ENCODE assay signal across 8 cellular contexts in the genomic region with DNA sequence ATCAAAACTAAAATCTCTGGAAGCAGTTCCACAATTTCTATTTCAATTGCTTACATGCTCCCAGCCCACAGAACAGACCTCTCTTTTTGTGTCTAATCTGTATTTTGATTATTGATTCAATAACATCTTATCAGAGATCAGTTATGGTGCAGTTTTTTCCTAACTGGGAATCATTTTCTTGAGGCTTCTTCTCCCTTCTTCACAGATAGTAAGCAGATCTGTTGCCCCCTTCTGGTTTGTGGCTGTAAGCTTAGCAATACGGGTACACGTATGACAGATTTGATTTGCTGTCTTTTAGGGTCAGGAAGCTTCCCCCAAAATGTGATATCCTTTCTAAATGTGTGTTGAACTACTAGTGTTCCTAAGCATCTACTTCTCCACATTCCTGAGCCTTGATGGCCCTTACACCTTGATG. TPM values are rescaled to one million over a fixed set of nuclear protein-coding genes. Genes with fewer than 3 reads are reported as not detected.
DNase-seq lines count a peak whose midpoint lies in the region; ATAC-seq, FAIRE-seq and TF ChIP-seq lines count a peak whose summit lies in the region.

No MANE protein-coding gene starts in this region.

- no peaks in the 10 kb centered on the region for H3K27me3 ChIP-seq in A673 (replicated peaks; ENCODE audit: insufficient read depth, low read depth, low read length, poor library complexity)
- no peaks in the 10 kb centered on the region for H3K27me3 ChIP-seq in adrenal gland

- FAIRE-seq in kidney (lab: Jason Lieb, UNC) = no peak

- CTCF ChIA-PET in A673 (lab: Charles Lee) = interaction anchor here (1.0 to 1.3 kb wide), 3 partner anchors 32 to 498 kb away, joined by 3 to 10 read pairs (median 3); no protein-coding TSS in a partner anchor

- ATAC-seq in HG03457 (IDR thresholded peaks at IDR 0.05; ENCODE audit: unreplicated experiment) (no peak), GM18867 (IDR thresholded peaks at IDR 0.05; ENCODE audit: unreplicated experiment) (no peak)

- H3K4me3 ChIP-seq in A673 (ENCODE audit: low read depth, low read length, poor library complexity, severe bottlenecking) (no peak overlapping the region), adrenal gland (no peak overlapping the region), kidney (ENCODE audit: low read length in 2 of 2) (no peak overlapping the region)

- peak; percentile 81 for TF ChIP-seq CTCF in A673 (conservative IDR thresholded peaks at IDR 0.05; ENCODE audit: low read depth, low read length)
- TF ChIP-seq CTCF in adrenal gland (IDR thresholded peaks at IDR 0.05) = peak; percentile 25 to 62 (median 46)
- peak; percentile 25 for TF ChIP-seq CTCF in kidney (IDR thresholded peaks at IDR 0.05; ENCODE audit: borderline replicate concordance, extremely low read depth, insufficient read depth)

- DNase-seq in A673 (ENCODE audit: low spot score) (peak; percentile 75), HCEC 1CT (peak; percentile 56), adrenal gland (peak in 4 of 7 donors; percentile 24 to 31 (median 26)), kidney (no peak), NOMO-1 treated with dmso at 0.1 percent for 144 hours (lab: John Stamatoyannopoulos, UW; ENCODE audit: unreplicated experiment) (no peak), NOMO-1 (lab: John Stamatoyannopoulos, UW; ENCODE audit: unreplicated experiment in 2 of 2) (no peak)

- peaks cover 40% of the 10 kb centered on the region for H3K4me1 ChIP-seq in A673 (ENCODE audit: insufficient read depth, low read length, poor library complexity, severe bottlenecking)
- H3K4me1 ChIP-seq in adrenal gland (replicated peaks in 1 of 2) = peaks cover 28 to 55% of the 10 kb centered on the region in 2 donors
- H3K4me1 ChIP-seq in kidney (ENCODE audit: control insufficient read depth in 1 of 2, insufficient read depth in 1 of 2, low read depth in 1 of 2, low read length in 2 of 2) = no peaks in the 10 kb centered on the region

- H3K9ac ChIP-seq in kidney (ENCODE audit: low read length in 2 of 2) = no peak overlapping the region

- H3K27ac ChIP-seq in A673 (ENCODE audit: low read depth, low read length, poor library complexity, severe bottlenecking) (peak overlapping the region; percentile 90), adrenal gland (peak overlapping the region in 4 of 5 donors; percentile 39 to 75 (median 68)), kidney (ENCODE audit: low read depth in 2 of 2, low read length in 2 of 2) (peak overlapping the region in 1 of 2 donors; percentile 39)

- 8 to 31% (median 29%) methylated on average over 2 of the region's 2 CpGs for WGBS in adrenal gland, 4 donors

- POLR2A ChIA-PET in A673 (lab: Charles Lee; ENCODE audit: low non-redundant PET) = interaction anchor here (0.5 to 0.7 kb wide), 4 partner anchors 23 to 170 kb away, joined by 3 to 5 read pairs (median 4); partner anchors contain the start of genes MRPS27 and PTCD2

- H3K9me3 ChIP-seq in A673 (ENCODE audit: low read depth, low read length, poor library complexity, severe bottlenecking) (no peaks in the 10 kb centered on the region), adrenal gland (replicated peaks in 1 of 3) (peaks cover 0 to 5% (median 0%) of the 10 kb centered on the region in 3 donors), kidney (ENCODE audit: control insufficient read depth in 1 of 2, low read length in 2 of 2) (peaks cover 0 to 2% of the 10 kb centered on the region in 2 donors)

- no TSS peak for BruUV-seq in A673 (replicated peaks; lab: Mats Ljungman, UMichigan)

- TF ChIP-seq POLR2A in adrenal gland (IDR thresholded peaks at IDR 0.05) = no peak

- no peaks in the 10 kb centered on the region for H3K36me3 ChIP-seq in A673 (ENCODE audit: insufficient read depth, low read length, poor library complexity, severe bottlenecking)
- no peaks in the 10 kb centered on the region for H3K36me3 ChIP-seq in adrenal gland (replicated peaks in 1 of 2)
- no peaks in the 10 kb centered on the region for H3K36me3 ChIP-seq in kidney (ENCODE audit: control insufficient read depth in 1 of 2, insufficient read depth in 2 of 2, low read length in 2 of 2)

- intact Hi-C loops in A673 (cut with micrococcal nuclease; ENCODE audit: unreplicated experiment) = loop anchor here (5.0 kb wide), 1 partner anchor 143 kb away; no protein-coding TSS in a partner anchor
- intact Hi-C loops in adrenal gland (cut with DNase I) = no loop called here
- intact Hi-C loops in kidney (cut with DNase I) = no loop called here

RNA-seq across cellular contexts. Expression of gene MRPS27, which starts 39.4 kb away (rescaled TPM):
- 83.2 and 88.6 TPM in 2 replicates for total RNA-seq in A673 (2021)
- total RNA-seq in adrenal gland = 10 to 100 TPM; 61.1 to 91.9 (median 69.7) TPM
- polyA plus RNA-seq in adrenal gland = 10 to 100 TPM; 20.8 to 92.8 (median 25.9) TPM
- total RNA-seq in kidney = 50.8 TPM
- 40.0 TPM for polyA plus RNA-seq in kidney (ENCODE audit: insufficient read depth, low read depth, low replicate concordance)

RNA-seq across cellular contexts. Expression of gene PTCD2, which starts 39.5 kb away (rescaled TPM):
- 12.7 and 17.3 TPM in 2 replicates for total RNA-seq in A673 (2021)
- total RNA-seq in adrenal gland = 10 to 100 TPM; 11.9 to 20.6 (median 14.2) TPM
- 10 to 100 TPM in 1 of 3 donors, 1 to 10 TPM in 2; 1.7 to 18.0 (median 3.2) TPM for polyA plus RNA-seq in adrenal gland
- 9.8 TPM for total RNA-seq in kidney
- 7.2 TPM for polyA plus RNA-seq in kidney (ENCODE audit: insufficient read depth, low read depth, low replicate concordance)

Comparison
In these comparisons a context has a peak if more than half of its experiments do, and no peak if none do; other contexts are left out.
1. DNase-seq: peak in A673 (single experiment), HCEC 1CT (single experiment) and adrenal gland (4 of 7); none in kidney (single experiment), NOMO-1 treated with dmso at 0.1 percent for 144 hours (single experiment) and NOMO-1 (0 of 2).
2. CTCF ChIP-seq: peak in every context shown above with its lines; median percentile 81 in A673; 46 in adrenal gland; 25 in kidney.